ENCODE assay signal across 2 cellular contexts in the genomic region with DNA sequence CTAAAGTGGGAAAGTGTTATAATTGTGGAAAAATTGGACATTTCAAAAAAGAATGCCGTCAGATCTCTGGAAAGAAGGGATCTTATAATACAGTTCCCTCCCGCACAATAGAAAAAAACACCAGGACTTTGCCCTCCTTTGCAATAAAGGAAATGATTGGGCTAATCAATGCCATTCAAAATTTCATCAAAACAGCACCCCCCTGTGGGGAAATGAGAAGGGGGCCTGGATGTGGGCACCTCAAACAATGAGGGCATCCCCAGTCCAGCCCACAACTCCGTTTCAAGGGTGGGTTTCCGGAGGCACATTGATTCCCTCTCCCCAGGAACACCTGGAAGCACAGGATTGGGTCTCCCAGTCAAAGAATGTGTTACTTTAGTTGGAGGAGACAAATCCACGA.
TF ChIP-seq lines count a peak whose summit lies in the region.

No MANE protein-coding gene starts in this region.

TF ChIP-seq in SK-N-SH, 30 proteins besides CTCF, POLR2A, EP300 and RAD21:
- TF ChIP-seq, protein P1, sequence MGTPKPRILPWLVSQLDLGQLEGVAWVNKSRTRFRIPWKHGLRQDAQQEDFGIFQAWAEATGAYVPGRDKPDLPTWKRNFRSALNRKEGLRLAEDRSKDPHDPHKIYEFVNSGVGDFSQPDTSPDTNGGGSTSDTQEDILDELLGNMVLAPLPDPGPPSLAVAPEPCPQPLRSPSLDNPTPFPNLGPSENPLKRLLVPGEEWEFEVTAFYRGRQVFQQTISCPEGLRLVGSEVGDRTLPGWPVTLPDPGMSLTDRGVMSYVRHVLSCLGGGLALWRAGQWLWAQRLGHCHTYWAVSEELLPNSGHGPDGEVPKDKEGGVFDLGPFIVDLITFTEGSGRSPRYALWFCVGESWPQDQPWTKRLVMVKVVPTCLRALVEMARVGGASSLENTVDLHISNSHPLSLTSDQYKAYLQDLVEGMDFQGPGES (IDR thresholded peaks at IDR 0.05; ENCODE audit: low read depth, low read length), result no peak
- TF ChIP-seq NFIC (IDR thresholded peaks at IDR 0.05; ENCODE audit: borderline replicate concordance) (no peak), MXI1 (IDR thresholded peaks at IDR 0.05; ENCODE audit: low read depth, low read length) (no peak), CHD2 (IDR thresholded peaks at IDR 0.05; ENCODE audit: low read length, partially characterized antibody) (no peak), NRF1 (IDR thresholded peaks at IDR 0.05; ENCODE audit: low read depth, low read length) (no peak), MEF2A (IDR thresholded peaks at IDR 0.05; ENCODE audit: borderline replicate concordance, low read depth) (no peak), GATA2 (CRISPR knock-in tag; IDR thresholded peaks at IDR 0.05) (no peak), RFX5 (IDR thresholded peaks at IDR 0.05; ENCODE audit: low read length) (no peak), FOXJ3 (CRISPR knock-in tag; IDR thresholded peaks at IDR 0.05) (no peak), REST (IDR thresholded peaks at IDR 0.05; ENCODE audit: low read depth, low read length) (no peak), YY1 (IDR thresholded peaks at IDR 0.05; ENCODE audit: low read depth) (no peak), MAX (IDR thresholded peaks at IDR 0.05; ENCODE audit: low read depth) (no peak), USF1 (IDR thresholded peaks at IDR 0.05; ENCODE audit: borderline replicate concordance, low read depth) (no peak)

TF ChIP-seq in SK-N-SH treated with all-trans-retinoic acid at 6 μM for 48 hours, 23 proteins besides CTCF, POLR2A, EP300 and RAD21:
- TF ChIP-seq CSDC2 (CRISPR knock-in tag; IDR thresholded peaks at IDR 0.05), result no peak
- TF ChIP-seq, protein P2, sequence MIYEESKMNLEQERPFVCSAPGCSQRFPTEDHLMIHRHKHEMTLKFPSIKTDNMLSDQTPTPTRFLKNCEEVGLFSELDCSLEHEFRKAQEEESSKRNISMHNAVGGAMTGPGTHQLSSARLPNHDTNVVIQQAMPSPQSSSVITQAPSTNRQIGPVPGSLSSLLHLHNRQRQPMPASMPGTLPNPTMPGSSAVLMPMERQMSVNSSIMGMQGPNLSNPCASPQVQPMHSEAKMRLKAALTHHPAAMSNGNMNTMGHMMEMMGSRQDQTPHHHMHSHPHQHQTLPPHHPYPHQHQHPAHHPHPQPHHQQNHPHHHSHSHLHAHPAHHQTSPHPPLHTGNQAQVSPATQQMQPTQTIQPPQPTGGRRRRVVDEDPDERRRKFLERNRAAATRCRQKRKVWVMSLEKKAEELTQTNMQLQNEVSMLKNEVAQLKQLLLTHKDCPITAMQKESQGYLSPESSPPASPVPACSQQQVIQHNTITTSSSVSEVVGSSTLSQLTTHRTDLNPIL (CRISPR knock-in tag; IDR thresholded peaks at IDR 0.05; ENCODE audit: low read depth), result no peak
- TF ChIP-seq, protein P3, sequence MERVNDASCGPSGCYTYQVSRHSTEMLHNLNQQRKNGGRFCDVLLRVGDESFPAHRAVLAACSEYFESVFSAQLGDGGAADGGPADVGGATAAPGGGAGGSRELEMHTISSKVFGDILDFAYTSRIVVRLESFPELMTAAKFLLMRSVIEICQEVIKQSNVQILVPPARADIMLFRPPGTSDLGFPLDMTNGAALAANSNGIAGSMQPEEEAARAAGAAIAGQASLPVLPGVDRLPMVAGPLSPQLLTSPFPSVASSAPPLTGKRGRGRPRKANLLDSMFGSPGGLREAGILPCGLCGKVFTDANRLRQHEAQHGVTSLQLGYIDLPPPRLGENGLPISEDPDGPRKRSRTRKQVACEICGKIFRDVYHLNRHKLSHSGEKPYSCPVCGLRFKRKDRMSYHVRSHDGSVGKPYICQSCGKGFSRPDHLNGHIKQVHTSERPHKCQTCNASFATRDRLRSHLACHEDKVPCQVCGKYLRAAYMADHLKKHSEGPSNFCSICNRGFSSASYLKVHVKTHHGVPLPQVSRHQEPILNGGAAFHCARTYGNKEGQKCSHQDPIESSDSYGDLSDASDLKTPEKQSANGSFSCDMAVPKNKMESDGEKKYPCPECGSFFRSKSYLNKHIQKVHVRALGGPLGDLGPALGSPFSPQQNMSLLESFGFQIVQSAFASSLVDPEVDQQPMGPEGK (CRISPR knock-in tag; IDR thresholded peaks at IDR 0.05; ENCODE audit: borderline replicate concordance), result no peak
- TF ChIP-seq TCF4 (CRISPR knock-in tag; IDR thresholded peaks at IDR 0.05; ENCODE audit: borderline replicate concordance), result no peak
- no peak for TF ChIP-seq CSRNP3 (CRISPR knock-in tag; IDR thresholded peaks at IDR 0.05)
- TF ChIP-seq, protein P4, sequence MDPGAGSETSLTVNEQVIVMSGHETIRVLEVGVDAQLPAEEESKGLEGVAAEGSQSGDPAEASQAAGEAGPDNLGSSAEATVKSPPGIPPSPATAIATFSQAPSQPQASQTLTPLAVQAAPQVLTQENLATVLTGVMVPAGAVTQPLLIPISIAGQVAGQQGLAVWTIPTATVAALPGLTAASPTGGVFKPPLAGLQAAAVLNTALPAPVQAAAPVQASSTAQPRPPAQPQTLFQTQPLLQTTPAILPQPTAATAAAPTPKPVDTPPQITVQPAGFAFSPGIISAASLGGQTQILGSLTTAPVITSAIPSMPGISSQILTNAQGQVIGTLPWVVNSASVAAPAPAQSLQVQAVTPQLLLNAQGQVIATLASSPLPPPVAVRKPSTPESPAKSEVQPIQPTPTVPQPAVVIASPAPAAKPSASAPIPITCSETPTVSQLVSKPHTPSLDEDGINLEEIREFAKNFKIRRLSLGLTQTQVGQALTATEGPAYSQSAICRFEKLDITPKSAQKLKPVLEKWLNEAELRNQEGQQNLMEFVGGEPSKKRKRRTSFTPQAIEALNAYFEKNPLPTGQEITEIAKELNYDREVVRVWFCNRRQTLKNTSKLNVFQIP (CRISPR knock-in tag; IDR thresholded peaks at IDR 0.05; ENCODE audit: borderline replicate concordance, low read depth), result no peak
- no peak for TF ChIP-seq ZNF8 (CRISPR knock-in tag; IDR thresholded peaks at IDR 0.05)
- no peak for TF ChIP-seq ZNF565 (CRISPR knock-in tag; conservative IDR thresholded peaks at IDR 0.05; ENCODE audit: low read depth)
- no peak for TF ChIP-seq ZFP3 (CRISPR knock-in tag; IDR thresholded peaks at IDR 0.05)
- TF ChIP-seq ISL1 (CRISPR knock-in tag; IDR thresholded peaks at IDR 0.05), result no peak
